In genomic region chr2:27356382-27357181, GRCh38 we compare ENCODE assay signal across 8 cellular contexts. TPM values are rescaled to one million over a fixed set of nuclear protein-coding genes. Genes with fewer than 3 reads are reported as not detected.
DNase-seq lines count a peak whose midpoint lies in the region; ATAC-seq and TF ChIP-seq lines count a peak whose summit lies in the region.

GTF3C2 (minus strand) TSS chr2:27356764; CDS start chr2:27343554, 13,210 bp downstream.

- DNase-seq in DMS 273 (lab: John Stamatoyannopoulos, UW; ENCODE audit: unreplicated experiment) (peak; percentile 99), IMR-90 (peak; percentile 97), OCI-M1 (lab: John Stamatoyannopoulos, UW) (peak; percentile 99), activated T-cell treated with anti-CD3 and anti-CD28 coated beads for 24 hours (ENCODE audit: low read depth) (peak; percentile 91), epidermal melanocyte (ENCODE audit: insufficient read length, low spot score) (peak; percentile 89)
- peak; percentile 85 to 92 for DNase-seq in stimulated activated CD8-positive, alpha-beta memory T cell treated with anti-CD3 and anti-CD28 coated beads, Interleukin-4, amount 100 ng/mL, for 1 hour (ENCODE audit: low read depth in 2 of 2, low spot score in 1 of 2)

- no TSS peak for BruUV-seq in IMR-90 (replicated peaks; lab: Mats Ljungman, UMichigan)

- H4K8ac ChIP-seq in IMR-90 (ENCODE audit: low read depth in 2 of 2, low read length in 2 of 2), result peak within 1 kb of the TSS; percentile 73 to 98

- H3K4me2 ChIP-seq in IMR-90 (ENCODE audit: low read depth, low read length), result peak within 1 kb of the TSS; percentile 93

- POLR2A ChIA-PET in IMR-90 (lab: Charles Lee; ENCODE audit: unreplicated experiment), result interaction anchor here (0.7 to 1.6 kb wide), 3 partner anchors 12 to 202 kb away, joined by 3 to 5 read pairs (median 4); partner anchors contain the start of gene ZNF513

- H3K4me3 ChIP-seq in IMR-90 (ENCODE audit: insufficient read depth, low read depth, low read length) (peak within 1 kb of the TSS; percentile 88), mononuclear cell (ENCODE audit: low read length) (peak within 1 kb of the TSS; percentile 67)

- in situ Hi-C loops in IMR-90 (cut with MboI; ENCODE audit: low sequenced_read_pairs), result no loop called here

- peak within 1 kb of the TSS; percentile 95 for H3K27ac ChIP-seq in IMR-90 (ENCODE audit: insufficient read depth, low read length)

- H2AK5ac ChIP-seq in IMR-90 (ENCODE audit: low read depth, low read length), result peak within 1 kb of the TSS; percentile 94

- TF ChIP-seq CTCF in IMR-90 (conservative IDR thresholded peaks at IDR 0.05; ENCODE audit: low read depth, low read length), result 0 out of 2 replicates have a peak, but pooled peaks have one; percentile 0

- intact Hi-C loops in IMR-90 (cut with micrococcal nuclease), result loop anchor here (5.0 kb wide), 1 partner anchor 34 kb away; the partner anchor contains the start of gene MPV17

- H3K23ac ChIP-seq in IMR-90 (ENCODE audit: low read depth, low read length), result peak within 1 kb of the TSS; percentile 94

- H2AK9ac ChIP-seq in IMR-90 (replicated peaks; ENCODE audit: low read depth, low read length, poor library complexity), result peak within 1 kb of the TSS; percentile 96

- peaks cover 8% of the 10 kb centered on the region for H3K4me1 ChIP-seq in IMR-90 (ENCODE audit: control insufficient read depth, insufficient read depth, low read length)
- H3K4me1 ChIP-seq in mononuclear cell (ENCODE audit: insufficient read depth, low read length), result peaks cover 45% of the 10 kb centered on the region

- peak within 1 kb of the TSS; percentile 90 for H4K5ac ChIP-seq in IMR-90 (ENCODE audit: low read depth, low read length)

- peak within 1 kb of the TSS; percentile 81 for H3K56ac ChIP-seq in IMR-90 (ENCODE audit: extremely low read depth, insufficient read depth, low read length)

- peaks cover 18 to 42% of the 10 kb centered on the region in 2 experiments for H3K79me1 ChIP-seq in IMR-90 (ENCODE audit: low read depth in 1 of 2, low read length in 2 of 2)

- no peaks in the 10 kb centered on the region for H3K36me3 ChIP-seq in IMR-90 (ENCODE audit: control insufficient read depth, insufficient read depth, low read length)

- H3K18ac ChIP-seq in IMR-90 (ENCODE audit: low read depth, low read length), result peak within 1 kb of the TSS; percentile 40

- peak; percentile 76 for ATAC-seq in GM21528 (IDR thresholded peaks at IDR 0.05; ENCODE audit: low FRiP score, unreplicated experiment)
- ATAC-seq in IMR-90 (ENCODE audit: low read depth), result peak; percentile 92

- peak within 1 kb of the TSS; percentile 98 for H2AFZ ChIP-seq in IMR-90 (replicated peaks; ENCODE audit: low read length, poor library complexity)

- CTCF ChIA-PET in IMR-90 (lab: Yijun Ruan, JAX), result no interaction called here

- H2BK20ac ChIP-seq in IMR-90 (ENCODE audit: low read depth, low read length), result 0 out of 2 replicates have a peak within 1 kb of the TSS, but pooled peaks have one; percentile 60

- H2BK5ac ChIP-seq in IMR-90 (ENCODE audit: low read depth, low read length, poor library complexity, severe bottlenecking), result peak within 1 kb of the TSS; percentile 91

- 0 out of 2 replicates have a peak, but pooled peaks have one; percentile 91 for TF ChIP-seq POLR2A in IMR-90 (IDR thresholded peaks at IDR 0.05; ENCODE audit: low read depth, low read length)

- dilution Hi-C loops in IMR-90 (cut with HindIII; ENCODE audit: low sequenced_read_pairs, unreplicated experiment), result no loop called here

- 0% methylated on average over 47 of the region's 67 CpGs; no CpG with 5 or more reads in 1 of the 2 experiments for WGBS in IMR-90 (ENCODE audit: extremely low coverage in 2 of 2, insufficient read length in 1 of 2), 2 experiments

- no peaks in the 10 kb centered on the region for H3K27me3 ChIP-seq in IMR-90 (ENCODE audit: control insufficient read depth, insufficient read depth, low read length)
- no peaks in the 10 kb centered on the region for H3K27me3 ChIP-seq in mononuclear cell (ENCODE audit: insufficient read depth, low read length)

- H3K9me3 ChIP-seq in IMR-90 (ENCODE audit: control insufficient read depth, insufficient read depth, low read length) (no peaks in the 10 kb centered on the region), mononuclear cell (ENCODE audit: low read depth, low read length) (no peaks in the 10 kb centered on the region)

- H3K14ac ChIP-seq in IMR-90 (replicated peaks; ENCODE audit: low read depth, low read length), result peak within 1 kb of the TSS; percentile 89

- H4K91ac ChIP-seq in IMR-90 (ENCODE audit: insufficient read depth, low read depth, low read length), result peak within 1 kb of the TSS; percentile 93

- H3K9ac ChIP-seq in IMR-90 (ENCODE audit: low read depth, low read length), result peak within 1 kb of the TSS; percentile 96

- no peaks in the 10 kb centered on the region; the same call in 1 of the 2 replicates for H3K9me1 ChIP-seq in IMR-90 (ENCODE audit: insufficient read depth, low read length)

- H2BK120ac ChIP-seq in IMR-90 (ENCODE audit: low read depth, low read length), result peak within 1 kb of the TSS; percentile 89

- TF ChIP-seq RAD21 in IMR-90 (IDR thresholded peaks at IDR 0.05; ENCODE audit: low read length), result no peak

- no peak within 1 kb of the TSS for H2BK15ac ChIP-seq in IMR-90 (ENCODE audit: low read depth, low read length)

- H3K4ac ChIP-seq in IMR-90 (ENCODE audit: low read depth, low read length), result peak within 1 kb of the TSS; percentile 95

- H4K20me1 ChIP-seq in IMR-90 (ENCODE audit: insufficient read depth, low read length), result no peaks in the 10 kb centered on the region; the same call in 1 of the 2 replicates

TF ChIP-seq in IMR-90, 13 proteins besides CTCF, POLR2A, EP300 and RAD21:
- TF ChIP-seq MXI1 (IDR thresholded peaks at IDR 0.05; ENCODE audit: borderline replicate concordance, low read depth, low read length) (peak; percentile 94), CHD1 (IDR thresholded peaks at IDR 0.05; ENCODE audit: low read depth, low read length) (no peak), MAFK (IDR thresholded peaks at IDR 0.05; ENCODE audit: low read depth, low read length) (no peak), CEBPB (IDR thresholded peaks at IDR 0.05; ENCODE audit: low read depth, low read length) (peak; percentile 84), RCOR1 (IDR thresholded peaks at IDR 0.05; ENCODE audit: insufficient replicate concordance, low read length) (peak; percentile 12), MAZ (IDR thresholded peaks at IDR 0.05; ENCODE audit: borderline replicate concordance, low read depth, low read length) (peak; percentile 97), RFX5 (IDR thresholded peaks at IDR 0.05; ENCODE audit: low read depth, low read length) (no peak)
- TF ChIP-seq, protein P1, sequence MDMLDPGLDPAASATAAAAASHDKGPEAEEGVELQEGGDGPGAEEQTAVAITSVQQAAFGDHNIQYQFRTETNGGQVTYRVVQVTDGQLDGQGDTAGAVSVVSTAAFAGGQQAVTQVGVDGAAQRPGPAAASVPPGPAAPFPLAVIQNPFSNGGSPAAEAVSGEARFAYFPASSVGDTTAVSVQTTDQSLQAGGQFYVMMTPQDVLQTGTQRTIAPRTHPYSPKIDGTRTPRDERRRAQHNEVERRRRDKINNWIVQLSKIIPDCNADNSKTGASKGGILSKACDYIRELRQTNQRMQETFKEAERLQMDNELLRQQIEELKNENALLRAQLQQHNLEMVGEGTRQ (IDR thresholded peaks at IDR 0.05; ENCODE audit: low read depth, low read length), result peak; percentile 25; the same call in 1 of the 2 replicates

RNA-seq across cellular contexts. Expression of gene GTF3C2, which starts in this region (rescaled TPM):
- total RNA-seq in IMR-90 (2012; rRNA removed), result 23.1 and 25.5 TPM in 2 replicates
- polyA plus RNA-seq in IMR-90 (2012; rRNA removed), result 36.9 and 37.7 TPM in 2 replicates
- 21.2 and 32.2 TPM in 2 replicates for polyA plus RNA-seq in IMR-90 (2012; cell fraction: cytosol; rRNA removed)
- polyA plus RNA-seq in IMR-90 (2012; cell fraction: nucleus; rRNA removed; ENCODE audit: low replicate concordance), result 85.6 and 101 TPM in 2 replicates
- 45.0 TPM for total RNA-seq in mononuclear cell

Comparison
In these comparisons a context has a peak if more than half of its experiments do, and no peak if none do; other contexts are left out.
1. Peak in every context shown above with its lines: DNase-seq, ATAC-seq, H3K4me3 ChIP-seq and H3K27ac ChIP-seq.